In genomic region chr2:220601674-220602073, GRCh38 we compare ENCODE assay signal across 1 cellular context.
TF ChIP-seq lines count a peak whose summit lies in the region.

No MANE protein-coding gene starts in this region.

TF ChIP-seq in GM23338, 12 proteins besides CTCF, POLR2A, EP300 and RAD21 (continued from another document):
- TF ChIP-seq, protein P1, sequence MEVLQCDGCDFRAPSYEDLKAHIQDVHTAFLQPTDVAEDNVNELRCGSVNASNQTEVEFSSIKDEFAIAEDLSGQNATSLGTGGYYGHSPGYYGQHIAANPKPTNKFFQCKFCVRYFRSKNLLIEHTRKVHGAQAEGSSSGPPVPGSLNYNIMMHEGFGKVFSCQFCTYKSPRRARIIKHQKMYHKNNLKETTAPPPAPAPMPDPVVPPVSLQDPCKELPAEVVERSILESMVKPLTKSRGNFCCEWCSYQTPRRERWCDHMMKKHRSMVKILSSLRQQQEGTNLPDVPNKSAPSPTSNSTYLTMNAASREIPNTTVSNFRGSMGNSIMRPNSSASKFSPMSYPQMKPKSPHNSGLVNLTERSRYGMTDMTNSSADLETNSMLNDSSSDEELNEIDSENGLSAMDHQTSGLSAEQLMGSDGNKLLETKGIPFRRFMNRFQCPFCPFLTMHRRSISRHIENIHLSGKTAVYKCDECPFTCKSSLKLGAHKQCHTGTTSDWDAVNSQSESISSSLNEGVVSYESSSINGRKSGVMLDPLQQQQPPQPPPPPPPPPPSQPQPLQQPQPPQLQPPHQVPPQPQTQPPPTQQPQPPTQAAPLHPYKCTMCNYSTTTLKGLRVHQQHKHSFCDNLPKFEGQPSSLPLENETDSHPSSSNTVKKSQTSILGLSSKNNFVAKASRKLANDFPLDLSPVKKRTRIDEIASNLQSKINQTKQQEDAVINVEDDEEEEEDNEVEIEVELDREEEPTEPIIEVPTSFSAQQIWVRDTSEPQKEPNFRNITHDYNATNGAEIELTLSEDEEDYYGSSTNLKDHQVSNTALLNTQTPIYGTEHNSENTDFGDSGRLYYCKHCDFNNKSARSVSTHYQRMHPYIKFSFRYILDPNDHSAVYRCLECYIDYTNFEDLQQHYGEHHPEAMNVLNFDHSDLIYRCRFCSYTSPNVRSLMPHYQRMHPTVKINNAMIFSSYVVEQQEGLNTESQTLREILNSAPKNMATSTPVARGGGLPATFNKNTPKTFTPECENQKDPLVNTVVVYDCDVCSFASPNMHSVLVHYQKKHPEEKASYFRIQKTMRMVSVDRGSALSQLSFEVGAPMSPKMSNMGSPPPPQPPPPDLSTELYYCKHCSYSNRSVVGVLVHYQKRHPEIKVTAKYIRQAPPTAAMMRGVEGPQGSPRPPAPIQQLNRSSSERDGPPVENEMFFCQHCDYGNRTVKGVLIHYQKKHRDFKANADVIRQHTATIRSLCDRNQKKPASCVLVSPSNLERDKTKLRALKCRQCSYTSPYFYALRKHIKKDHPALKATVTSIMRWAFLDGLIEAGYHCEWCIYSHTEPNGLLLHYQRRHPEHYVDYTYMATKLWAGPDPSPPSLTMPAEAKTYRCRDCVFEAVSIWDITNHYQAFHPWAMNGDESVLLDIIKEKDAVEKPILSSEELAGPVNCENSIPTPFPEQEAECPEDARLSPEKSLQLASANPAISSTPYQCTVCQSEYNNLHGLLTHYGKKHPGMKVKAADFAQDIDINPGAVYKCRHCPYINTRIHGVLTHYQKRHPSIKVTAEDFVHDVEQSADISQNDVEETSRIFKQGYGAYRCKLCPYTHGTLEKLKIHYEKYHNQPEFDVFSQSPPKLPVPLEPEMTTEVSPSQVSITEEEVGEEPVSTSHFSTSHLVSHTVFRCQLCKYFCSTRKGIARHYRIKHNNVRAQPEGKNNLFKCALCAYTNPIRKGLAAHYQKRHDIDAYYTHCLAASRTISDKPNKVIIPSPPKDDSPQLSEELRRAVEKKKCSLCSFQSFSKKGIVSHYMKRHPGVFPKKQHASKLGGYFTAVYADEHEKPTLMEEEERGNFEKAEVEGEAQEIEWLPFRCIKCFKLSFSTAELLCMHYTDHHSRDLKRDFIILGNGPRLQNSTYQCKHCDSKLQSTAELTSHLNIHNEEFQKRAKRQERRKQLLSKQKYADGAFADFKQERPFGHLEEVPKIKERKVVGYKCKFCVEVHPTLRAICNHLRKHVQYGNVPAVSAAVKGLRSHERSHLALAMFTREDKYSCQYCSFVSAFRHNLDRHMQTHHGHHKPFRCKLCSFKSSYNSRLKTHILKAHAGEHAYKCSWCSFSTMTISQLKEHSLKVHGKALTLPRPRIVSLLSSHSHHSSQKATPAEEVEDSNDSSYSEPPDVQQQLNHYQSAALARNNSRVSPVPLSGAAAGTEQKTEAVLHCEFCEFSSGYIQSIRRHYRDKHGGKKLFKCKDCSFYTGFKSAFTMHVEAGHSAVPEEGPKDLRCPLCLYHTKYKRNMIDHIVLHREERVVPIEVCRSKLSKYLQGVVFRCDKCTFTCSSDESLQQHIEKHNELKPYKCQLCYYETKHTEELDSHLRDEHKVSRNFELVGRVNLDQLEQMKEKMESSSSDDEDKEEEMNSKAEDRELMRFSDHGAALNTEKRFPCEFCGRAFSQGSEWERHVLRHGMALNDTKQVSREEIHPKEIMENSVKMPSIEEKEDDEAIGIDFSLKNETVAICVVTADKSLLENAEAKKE (CRISPR knock-in tag; IDR thresholded peaks at IDR 0.05): no peak
- TF ChIP-seq EZH2 (IDR thresholded peaks at IDR 0.05; ENCODE audit: low read depth, unreplicated experiment): no peak
- no peak for TF ChIP-seq STAT1 (IDR thresholded peaks at IDR 0.05; ENCODE audit: unreplicated experiment)
- TF ChIP-seq REST (IDR thresholded peaks at IDR 0.05; ENCODE audit: unreplicated experiment): no peak
- TF ChIP-seq POLR2AphosphoS5 (IDR thresholded peaks at IDR 0.05; ENCODE audit: low read depth): no peak
- no peak for TF ChIP-seq ZNF331 (CRISPR knock-in tag; IDR thresholded peaks at IDR 0.05; ENCODE audit: low read depth)
- no peak for TF ChIP-seq EZH2phosphoT487 (IDR thresholded peaks at IDR 0.05; ENCODE audit: unreplicated experiment)
- no peak for TF ChIP-seq ZNF114 (CRISPR knock-in tag; IDR thresholded peaks at IDR 0.05)
- TF ChIP-seq ETS1 (IDR thresholded peaks at IDR 0.05): no peak
- TF ChIP-seq NANOG (IDR thresholded peaks at IDR 0.05; ENCODE audit: borderline replicate concordance): no peak
- no peak for TF ChIP-seq JUNB (IDR thresholded peaks at IDR 0.05; ENCODE audit: unreplicated experiment)
